13 cellular contexts compared by ENCODE assay signal in the genomic region with DNA sequence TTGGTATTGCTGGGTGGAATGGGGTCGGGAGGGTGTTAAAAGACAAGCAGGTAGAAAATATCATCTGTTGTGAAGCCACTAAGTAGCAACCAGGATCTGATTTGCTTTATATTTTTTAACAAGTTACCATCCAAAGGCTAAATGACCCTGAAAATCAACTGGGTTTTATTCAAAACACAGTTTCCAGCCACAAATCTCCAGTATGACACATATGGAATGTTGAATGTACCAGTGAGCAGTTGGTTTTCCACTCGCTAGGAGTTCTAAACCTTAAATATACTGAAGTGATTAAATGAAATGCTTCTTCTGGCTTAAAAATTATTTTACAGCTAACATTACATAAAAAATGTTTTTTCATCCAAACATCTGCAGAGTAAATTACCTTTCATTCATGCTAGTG.
DNase-seq lines count a peak whose midpoint lies in the region; ATAC-seq and TF ChIP-seq lines count a peak whose summit lies in the region.
"Had no signal": no experiment of that assay in that cellular context is flagged by ENCODE, and none has a peak within 500 bp of the region (broad histone marks: within the 10 kb centered on the region; RNA-seq: fewer than 3 reads in every experiment).

No MANE protein-coding gene starts in this region.

- no peak overlapping the region for H3K14ac ChIP-seq in neuronal stem cell (ENCODE audit: low read length)

- no peaks in the 10 kb centered on the region for H3K4me1 ChIP-seq in neuronal stem cell (ENCODE audit: control insufficient read depth in 2 of 2, insufficient read depth in 1 of 2, low read depth in 1 of 2, low read length in 2 of 2)

- H3K9ac ChIP-seq in neuronal stem cell (ENCODE audit: low read depth, low read length, poor library complexity), result no peak overlapping the region
- H3K9ac ChIP-seq: BLaER1 treated with 17β-estradiol and CSF1 and Interleukin-3, amounts not matched to agents 10 nM and 100 nM had no signal

- peak overlapping the region; percentile 72 for H3K27ac Mint-ChIP-seq in osteocyte (ENCODE audit: unreplicated experiment)
- no peak overlapping the region for H3K27ac Mint-ChIP-seq in activated T-cell treated with anti-CD3 and anti-CD28 coated beads, Interleukin-2, amount 50 U/mL, for 24 hours

- peaks cover 5% of the 10 kb centered on the region for H3K36me3 Mint-ChIP-seq in osteocyte (ENCODE audit: unreplicated experiment)
- H3K36me3 Mint-ChIP-seq in activated T-cell treated with anti-CD3 and anti-CD28 coated beads, Interleukin-2, amount 50 U/mL, for 24 hours (ENCODE audit: low read depth), result no peaks in the 10 kb centered on the region

- no peak overlapping the region for H2AFZ ChIP-seq in neuronal stem cell (ENCODE audit: low read length)

- DNase-seq in EL (peak; percentile 31), M059J (ENCODE audit: low read depth) (peak; percentile 71), brain microvascular endothelial cell (no peak), osteocyte (ENCODE audit: extremely low spot score, unreplicated experiment) (no peak), neuronal stem cell (ENCODE audit: low spot score) (no peak)
- no peak for DNase-seq in activated T-cell treated with anti-CD3 and anti-CD28 coated beads, Interleukin-2, amount 50 U/mL, for 24 hours
- DNase-seq: NCI-H1048, NCI-H146, NCI-H2081 treated with DMSO at 0.1 percent for 48 hours, NCI-H526 had no signal

- in situ Hi-C loops in brain microvascular endothelial cell (cut with HindIII; ENCODE audit: low pct_ligation_motif_present, low sequenced_read_pairs), result no loop called here

- no peak overlapping the region for H4K8ac ChIP-seq in neuronal stem cell (ENCODE audit: low read depth, low read length)

- no peak overlapping the region for H3K23ac ChIP-seq in neuronal stem cell (ENCODE audit: low read depth, low read length, poor library complexity)

- H2BK5ac ChIP-seq in neuronal stem cell (ENCODE audit: low read length), result no peak overlapping the region

- H3K18ac ChIP-seq in neuronal stem cell (ENCODE audit: low read length), result no peak overlapping the region

- H3K27ac ChIP-seq in brain microvascular endothelial cell (peak overlapping the region; percentile 32), neuronal stem cell (replicated peaks; ENCODE audit: low read length) (no peak overlapping the region)

- no peak overlapping the region for H3K4me2 ChIP-seq in neuronal stem cell (ENCODE audit: insufficient read depth, low read length, poor library complexity, severe bottlenecking)

- no peaks in the 10 kb centered on the region for H3K79me1 ChIP-seq in neuronal stem cell (ENCODE audit: low read depth, low read length)

- no peak for ATAC-seq in HG02610 (IDR thresholded peaks at IDR 0.05; ENCODE audit: unreplicated experiment)
- ATAC-seq: K562 had no signal

- no peak overlapping the region for H4K91ac ChIP-seq in neuronal stem cell (ENCODE audit: low read depth, low read length, poor library complexity)

- H2BK15ac ChIP-seq in neuronal stem cell (ENCODE audit: low read length), result no peak overlapping the region

- H3K9me3 ChIP-seq in neuronal stem cell (replicated peaks in 1 of 2; ENCODE audit: control insufficient read depth in 2 of 2, insufficient read depth in 1 of 2, low read depth in 1 of 2, low read length in 2 of 2), result no peaks in the 10 kb centered on the region
- H3K9me3 ChIP-seq: BLaER1 treated with 17β-estradiol and CSF1 and Interleukin-3, amounts not matched to agents 10 nM and 100 nM had no signal

- peaks cover 61% of the 10 kb centered on the region for H3K4me1 Mint-ChIP-seq in osteocyte (ENCODE audit: unreplicated experiment)
- no peaks in the 10 kb centered on the region for H3K4me1 Mint-ChIP-seq in activated T-cell treated with anti-CD3 and anti-CD28 coated beads, Interleukin-2, amount 50 U/mL, for 24 hours (ENCODE audit: low read depth)

- H3K36me3 ChIP-seq in brain microvascular endothelial cell (replicated peaks) (no peaks in the 10 kb centered on the region), neuronal stem cell (replicated peaks in 1 of 2; ENCODE audit: control insufficient read depth in 2 of 2, insufficient read depth in 2 of 2, low read length in 2 of 2) (no peaks in the 10 kb centered on the region)
- H3K36me3 ChIP-seq: BLaER1 treated with 17β-estradiol and CSF1 and Interleukin-3, amounts not matched to agents 10 nM and 100 nM had no signal

- TF ChIP-seq CTCF in brain microvascular endothelial cell (IDR thresholded peaks at IDR 0.05; ENCODE audit: low read depth, low read length, missing control alignments) (no peak), osteocyte (IDR thresholded peaks at IDR 0.05) (no peak)

- no peak overlapping the region for H2BK120ac ChIP-seq in neuronal stem cell (ENCODE audit: low read depth, low read length)

- no CpG with 5 or more reads among the region's 2 CpGs for WGBS in neuronal stem cell (ENCODE audit: extremely low coverage in 2 of 2, insufficient read length in 2 of 2, insufficient replicate concordance in 1 of 2), 2 donors

- no peak overlapping the region for H3K4me3 ChIP-seq in brain microvascular endothelial cell (ENCODE audit: low read depth, low read length)
- H3K4me3 ChIP-seq in neuronal stem cell (ENCODE audit: low read length in 2 of 2), result no peak overlapping the region
- H3K4me3 ChIP-seq: BLaER1 treated with 17β-estradiol and CSF1 and Interleukin-3, amounts not matched to agents 10 nM and 100 nM; K562 had no signal

- no peaks in the 10 kb centered on the region for H3K9me3 Mint-ChIP-seq in osteocyte (ENCODE audit: unreplicated experiment)
- peaks cover 2% of the 10 kb centered on the region for H3K9me3 Mint-ChIP-seq in activated T-cell treated with anti-CD3 and anti-CD28 coated beads, Interleukin-2, amount 50 U/mL, for 24 hours

- no peaks in the 10 kb centered on the region for H3K27me3 ChIP-seq in brain microvascular endothelial cell (replicated peaks)
- no peaks in the 10 kb centered on the region for H3K27me3 ChIP-seq in neuronal stem cell (ENCODE audit: control insufficient read depth in 3 of 3, insufficient read depth in 3 of 3, low read depth in 1 of 3, low read length in 3 of 3)
- H3K27me3 ChIP-seq: BLaER1 treated with 17β-estradiol and CSF1 and Interleukin-3, amounts not matched to agents 10 nM and 100 nM had no signal

- H2AK5ac ChIP-seq in neuronal stem cell (ENCODE audit: low read depth, low read length), result no peak overlapping the region

- H2BK12ac ChIP-seq in neuronal stem cell (ENCODE audit: low read length), result no peak overlapping the region

- no peak overlapping the region for H3K4me3 Mint-ChIP-seq in osteocyte (ENCODE audit: unreplicated experiment)
- no peak overlapping the region for H3K4me3 Mint-ChIP-seq in activated T-cell treated with anti-CD3 and anti-CD28 coated beads, Interleukin-2, amount 50 U/mL, for 24 hours

- H3K27me3 Mint-ChIP-seq in osteocyte (ENCODE audit: unreplicated experiment), result no peaks in the 10 kb centered on the region
- H3K27me3 Mint-ChIP-seq in activated T-cell treated with anti-CD3 and anti-CD28 coated beads, Interleukin-2, amount 50 U/mL, for 24 hours, result no peaks in the 10 kb centered on the region

- no peak overlapping the region for H3K4ac ChIP-seq in neuronal stem cell (ENCODE audit: low read length)

Comparison
In these comparisons a context has a peak if more than half of its experiments do, and no peak if none do; other contexts are left out.
1. DNase-seq: peak in EL (single experiment) and M059J (single experiment); none in brain microvascular endothelial cell (single experiment), osteocyte (single experiment), activated T-cell treated with anti-CD3 and anti-CD28 coated beads, Interleukin-2, amount 50 U/mL, for 24 hours (single experiment) and neuronal stem cell (single experiment).